Comparison of ENCODE assay signal across 11 cellular contexts in genomic region chr7:80312139-80312661, GRCh38.
DNase-seq lines count a peak whose midpoint lies in the region; ATAC-seq and TF ChIP-seq lines count a peak whose summit lies in the region.
"Had no signal": no experiment of that assay in that cellular context is flagged by ENCODE, and none has a peak within 500 bp of the region (broad histone marks: within the 10 kb centered on the region; RNA-seq: fewer than 3 reads in every experiment).

No MANE protein-coding gene starts in this region.

- H3K4me1 ChIP-seq in stomach, result peaks cover 6 to 30% (median 19%) of the 10 kb centered on the region in 4 donors

- peaks cover 13% of the 10 kb centered on the region for H3K4me1 Mint-ChIP-seq in activated naive CD4-positive, alpha-beta T cell treated with anti-CD3 and anti-CD28 coated beads, Interleukin-2, amount 10 ng/mL, durations not matched to agents 7 days and 5 days
- H3K4me1 Mint-ChIP-seq: CD4-positive, alpha-beta memory T cell had no signal

- intact Hi-C loops in stomach (cut with DNase I; ENCODE audit: low total_unique reads), result no loop called here

- CTCF ChIA-PET in activated naive CD4-positive, alpha-beta T cell treated with anti-CD3 and anti-CD28 coated beads, Interleukin-2, amount 10 ng/mL, durations not matched to agents 7 days and 5 days (lab: Charles Lee), result no interaction called here

- no peak for TF ChIP-seq EP300 in stomach (IDR thresholded peaks at IDR 0.05)

- H3K27me3 Mint-ChIP-seq in activated naive CD4-positive, alpha-beta T cell treated with anti-CD3 and anti-CD28 coated beads, Interleukin-2, amount 10 ng/mL, durations not matched to agents 7 days and 5 days, result no peaks in the 10 kb centered on the region
- H3K27me3 Mint-ChIP-seq: activated naive CD8-positive, alpha-beta T cell; CD4-positive, alpha-beta memory T cell had no signal

- H3K27me3 ChIP-seq in stomach, result no peaks in the 10 kb centered on the region

- H3K9me3 Mint-ChIP-seq in activated naive CD4-positive, alpha-beta T cell treated with anti-CD3 and anti-CD28 coated beads, Interleukin-2, amount 10 ng/mL, durations not matched to agents 7 days and 5 days, result no peaks in the 10 kb centered on the region

- H3K9me3 ChIP-seq in stomach, result no peaks in the 10 kb centered on the region

- H3K4me3 ChIP-seq in stomach, result no peak overlapping the region

- ATAC-seq in SK-N-SH treated with all-trans-retinoic acid at 6 μM for 48 hours, result peak; percentile 89
- no peak for ATAC-seq in HG02840 (IDR thresholded peaks at IDR 0.05; ENCODE audit: low FRiP score, unreplicated experiment)

- no peak for TF ChIP-seq CTCF in stomach (IDR thresholded peaks at IDR 0.05)

- H3K4me3 Mint-ChIP-seq in activated naive CD4-positive, alpha-beta T cell treated with anti-CD3 and anti-CD28 coated beads, Interleukin-2, amount 10 ng/mL, durations not matched to agents 7 days and 5 days, result no peak overlapping the region
- H3K4me3 Mint-ChIP-seq: activated naive CD8-positive, alpha-beta T cell; CD4-positive, alpha-beta memory T cell had no signal

- H3K36me3 Mint-ChIP-seq in activated naive CD4-positive, alpha-beta T cell treated with anti-CD3 and anti-CD28 coated beads, Interleukin-2, amount 10 ng/mL, durations not matched to agents 7 days and 5 days, result no peaks in the 10 kb centered on the region
- H3K36me3 Mint-ChIP-seq: activated naive CD8-positive, alpha-beta T cell; CD4-positive, alpha-beta memory T cell had no signal

- no peaks in the 10 kb centered on the region for H3K36me3 ChIP-seq in stomach

- TF ChIP-seq POLR2A in stomach (IDR thresholded peaks at IDR 0.05), result no peak

- H3K27ac ChIP-seq in stomach, result peak overlapping the region in 4 of 5 donors; percentile 8 to 33 (median 22)

- DNase-seq in activated naive CD4-positive, alpha-beta T cell treated with anti-CD3 and anti-CD28 coated beads, Interleukin-2, amount 10 ng/mL, durations not matched to agents 7 days and 5 days, result peak; percentile 28
- DNase-seq in activated naive CD4-positive, alpha-beta T cell (lab: John Stamatoyannopoulos, UW), result no peak
- peak; percentile 24 for DNase-seq in glomerular visceral epithelial cell (ENCODE audit: extremely low spot score)
- DNase-seq in stomach, result no peak
- no peak for DNase-seq in HuH-7 (ENCODE audit: low spot score)
- DNase-seq in OCI-M2 (lab: John Stamatoyannopoulos, UW; ENCODE audit: unreplicated experiment), result no peak
- DNase-seq: OCI-M1 had no signal

- WGBS in stomach, 5 donors, result 7 to 18% (median 9%) methylated on average over 5 of the region's 5 CpGs

- H3K27ac Mint-ChIP-seq in activated naive CD4-positive, alpha-beta T cell treated with anti-CD3 and anti-CD28 coated beads, Interleukin-2, amount 10 ng/mL, durations not matched to agents 7 days and 5 days, result no peak overlapping the region
- H3K27ac Mint-ChIP-seq: activated naive CD8-positive, alpha-beta T cell; CD4-positive, alpha-beta memory T cell had no signal

TF ChIP-seq in SK-N-SH treated with all-trans-retinoic acid at 6 μM for 48 hours, 23 proteins besides CTCF, POLR2A, EP300 and RAD21:
- TF ChIP-seq ZFP3 (CRISPR knock-in tag; IDR thresholded peaks at IDR 0.05) (0 out of 2 replicates have a peak, but pooled peaks have one; percentile 48), ARNTL (CRISPR knock-in tag; IDR thresholded peaks at IDR 0.05; ENCODE audit: borderline replicate concordance, low read depth) (no peak), CSDC2 (CRISPR knock-in tag; IDR thresholded peaks at IDR 0.05) (0 out of 2 replicates have a peak, but pooled peaks have one; percentile 42)
TF ChIP-seq in SK-N-SH treated with all-trans-retinoic acid at 6 μM for 48 hours: peak in this region for 2.

Comparison
In these comparisons a context has a peak if more than half of its experiments do, and no peak if none do; other contexts are left out.
1. DNase-seq: peak in activated naive CD4-positive, alpha-beta T cell treated with anti-CD3 and anti-CD28 coated beads, Interleukin-2, amount 10 ng/mL, durations not matched to agents 7 days and 5 days (single experiment) and glomerular visceral epithelial cell (single experiment); none in activated naive CD4-positive, alpha-beta T cell (0 of 4), stomach (single experiment), HuH-7 (single experiment) and OCI-M2 (single experiment).